ENCODE assay signal across 30 cellular contexts in genomic region chr12:80161612-80162011, GRCh38.
"Had no signal": no experiment of that assay in that cellular context is flagged by ENCODE, and none has a peak within 500 bp of the region (broad histone marks: within the 10 kb centered on the region; RNA-seq: fewer than 3 reads in every experiment).

No MANE protein-coding gene starts in this region.

- ATAC-seq: activated T-cell treated with anti-CD3 and anti-CD28 coated beads, Interleukin-2, amount 50 U/mL, for 72 hours; body of pancreas; gastrocnemius medialis; naive thymus-derived CD4-positive, alpha-beta T cell; sciatic nerve; stimulated activated effector memory CD8-positive, alpha-beta T cell treated with anti-CD3 and anti-CD28 coated beads, Interleukin-12 subunit alpha, Interleukin-12 subunit beta, amount 100 ng/mL, for 72 hours; stimulated activated naive CD8-positive, alpha-beta T cell treated with anti-CD3 and anti-CD28 coated beads, Interleukin-15, amount 100 ng/mL, for 72 hours had no signal

- H3K4me2 ChIP-seq: hepatocyte had no signal

- H3K27ac ChIP-seq: adrenal gland, body of pancreas, coronary artery, gastrocnemius medialis, hepatocyte, ovary, thyroid gland, upper lobe of left lung, vagina had no signal

- H3K9me3 ChIP-seq: adrenal gland, body of pancreas, gastrocnemius medialis, ovary, thyroid gland, upper lobe of left lung, vagina had no signal

- H3K79me2 ChIP-seq: hepatocyte had no signal

- H3K4me3 ChIP-seq: adrenal gland, body of pancreas, coronary artery, dorsolateral prefrontal cortex, gastrocnemius medialis, hepatocyte, ovary, skin epidermis, thyroid gland, upper lobe of left lung, vagina had no signal

- H3K36me3 ChIP-seq: adrenal gland, gastrocnemius medialis, ovary, thyroid gland, upper lobe of left lung, vagina had no signal

- H3K4me1 ChIP-seq: adrenal gland, body of pancreas, gastrocnemius medialis, thyroid gland, upper lobe of left lung, vagina had no signal

- H3K27me3 ChIP-seq: adrenal gland, body of pancreas, dorsolateral prefrontal cortex, gastrocnemius medialis, hepatocyte, ovary, thyroid gland, upper lobe of left lung, vagina had no signal

- H2AFZ ChIP-seq: hepatocyte had no signal

- DNase-seq: activated CD4-positive, alpha-beta T cell treated with anti-CD3 and anti-CD28 coated beads for 4 hours; activated CD4-positive, alpha-beta T cell treated with anti-CD3 and anti-CD28 coated beads, Interleukin-2, amount 50 U/mL, for 4 hours; activated CD4-positive, CD25-positive, alpha-beta regulatory T cell; activated effector memory CD4-positive, alpha-beta T cell treated with Interleukin-2 at 50 U/mL for 16 hours; activated naive CD4-positive, alpha-beta T cell treated with Interleukin-2 at 50 U/mL for 16 hours; activated T-cell treated with anti-CD3 and anti-CD28 coated beads for 4 hours; activated T-cell treated with anti-CD3 and anti-CD28 coated beads, Interleukin-2, amount 50 U/mL, for 72 hours; adrenal gland; aorta; body of pancreas; cerebellar nuclear complex; dorsolateral prefrontal cortex; effector memory CD4-positive, alpha-beta T cell; gastrocnemius medialis; kidney; midbrain; naive thymus-derived CD4-positive, alpha-beta T cell; ovary; stimulated activated CD4-positive, alpha-beta T cell treated with anti-CD3 and anti-CD28 coated beads, Interleukin-12 subunit alpha, Interleukin-12 subunit beta, amount 100 ng/mL, for 4 hours; stimulated activated CD4-positive, alpha-beta T cell treated with anti-CD3 and anti-CD28 coated beads, Interleukin-4, amount 100 ng/mL, for 24 hours; stimulated activated naive CD8-positive, alpha-beta T cell treated with anti-CD3 and anti-CD28 coated beads, Interleukin-15, amount 100 ng/mL, for 72 hours; substantia nigra; thyroid gland; upper lobe of left lung had no signal
